In genomic region chr14:22993517-22993916, GRCh38 we compare ENCODE assay signal across 23 cellular contexts. TPM values are rescaled to one million over a fixed set of nuclear protein-coding genes. Genes with fewer than 3 reads are reported as not detected.
DNase-seq lines count a peak whose midpoint lies in the region; ATAC-seq and TF ChIP-seq lines count a peak whose summit lies in the region.
"Had no signal": no experiment of that assay in that cellular context is flagged by ENCODE, and none has a peak within 500 bp of the region (broad histone marks: within the 10 kb centered on the region; RNA-seq: fewer than 3 reads in every experiment).

No MANE protein-coding gene starts in this region.

- H3K27me3 ChIP-seq in adipocyte (replicated peaks; ENCODE audit: control insufficient read depth, insufficient read depth, low read length): peaks cover 4% of the 10 kb centered on the region
- no peaks in the 10 kb centered on the region for H3K27me3 ChIP-seq in mesendoderm (ENCODE audit: insufficient read depth, low read length, poor library complexity)
- H3K27me3 ChIP-seq: BLaER1, MG63, Peyer's patch, SJCRH30 had no signal

- H3K4me2 ChIP-seq in mesendoderm (ENCODE audit: low read length): no peak overlapping the region

- H3K4ac ChIP-seq in mesendoderm (ENCODE audit: low read depth, low read length): no peak overlapping the region

- no peaks in the 10 kb centered on the region for H3K9me3 Mint-ChIP-seq in natural killer cell treated with Interleukin-12 subunit alpha and Interleukin-12 subunit beta and Interleukin-15 and Interleukin-18, amount 100 ng/mL, for 72 hours
- no peaks in the 10 kb centered on the region for H3K9me3 Mint-ChIP-seq in progenitor cell of endocrine pancreas (ENCODE audit: low read depth)
- H3K9me3 Mint-ChIP-seq: CD4-positive, alpha-beta memory T cell had no signal

- no peak overlapping the region for H3K18ac ChIP-seq in mesendoderm (ENCODE audit: low read length)

- H3K9me3 ChIP-seq in adipocyte (ENCODE audit: control insufficient read depth, low read length): no peaks in the 10 kb centered on the region
- H3K9me3 ChIP-seq: BLaER1, MG63, Peyer's patch, SJCRH30 had no signal

- H3K4me3 ChIP-seq in adipocyte (ENCODE audit: low read length): no peak overlapping the region
- no peak overlapping the region for H3K4me3 ChIP-seq in mesendoderm (ENCODE audit: low read length)
- no peak overlapping the region for H3K4me3 ChIP-seq in retinal pigment epithelial cell (ENCODE audit: low read length)
- H3K4me3 ChIP-seq: BLaER1, GM12878, K562, MG63, Peyer's patch, SJCRH30 had no signal

- H3K4me3 Mint-ChIP-seq in natural killer cell treated with Interleukin-12 subunit alpha and Interleukin-12 subunit beta and Interleukin-15 and Interleukin-18, amount 100 ng/mL, for 72 hours: no peak overlapping the region
- H3K4me3 Mint-ChIP-seq in progenitor cell of endocrine pancreas (ENCODE audit: low read depth): no peak overlapping the region
- H3K4me3 Mint-ChIP-seq: CD4-positive, alpha-beta memory T cell had no signal

- H3K23ac ChIP-seq in mesendoderm (ENCODE audit: low read length): no peak overlapping the region

- H3K9ac ChIP-seq in adipocyte (ENCODE audit: low read length) (peak overlapping the region; percentile 18), mesendoderm (ENCODE audit: low read length) (no peak overlapping the region)
- H3K9ac ChIP-seq: BLaER1 had no signal

- peak overlapping the region; percentile 92 for H2AK5ac ChIP-seq in mesendoderm (ENCODE audit: low read length)

- H2BK5ac ChIP-seq in mesendoderm (ENCODE audit: low read length): no peak overlapping the region

- peak overlapping the region; percentile 4 for H3K27ac ChIP-seq in mesendoderm (ENCODE audit: low read depth, low read length)
- H3K27ac ChIP-seq: BLaER1, Peyer's patch, SJCRH30 had no signal

- no peak for ATAC-seq in natural killer cell treated with Interleukin-12 subunit alpha and Interleukin-12 subunit beta and Interleukin-15 and Interleukin-18, amount 100 ng/mL, for 72 hours
- ATAC-seq: GM12878, K562 had no signal

- peak overlapping the region; percentile 74 for H3K56ac ChIP-seq in mesendoderm (ENCODE audit: low read length)

- no peak overlapping the region for H4K8ac ChIP-seq in mesendoderm (ENCODE audit: low read depth, low read length)

- H3K79me2 ChIP-seq in mesendoderm (ENCODE audit: control insufficient read depth, insufficient read depth, low read length): no peaks in the 10 kb centered on the region

- peaks cover 10% of the 10 kb centered on the region for H3K4me1 ChIP-seq in adipocyte (ENCODE audit: control insufficient read depth, insufficient read depth, low read length)
- peaks cover 9% of the 10 kb centered on the region for H3K4me1 ChIP-seq in mesendoderm (ENCODE audit: control insufficient read depth, low read depth, low read length)
- H3K4me1 ChIP-seq: Peyer's patch had no signal

- no peak overlapping the region for H3K27ac Mint-ChIP-seq in natural killer cell treated with Interleukin-12 subunit alpha and Interleukin-12 subunit beta and Interleukin-15 and Interleukin-18, amount 100 ng/mL, for 72 hours
- H3K27ac Mint-ChIP-seq in progenitor cell of endocrine pancreas: no peak overlapping the region

- no peaks in the 10 kb centered on the region for H3K36me3 Mint-ChIP-seq in natural killer cell treated with Interleukin-12 subunit alpha and Interleukin-12 subunit beta and Interleukin-15 and Interleukin-18, amount 100 ng/mL, for 72 hours
- no peaks in the 10 kb centered on the region for H3K36me3 Mint-ChIP-seq in progenitor cell of endocrine pancreas (ENCODE audit: insufficient read depth)

- no peak overlapping the region for H2BK15ac ChIP-seq in mesendoderm (replicated peaks; ENCODE audit: low read depth)

- no peaks in the 10 kb centered on the region for H3K4me1 Mint-ChIP-seq in natural killer cell treated with Interleukin-12 subunit alpha and Interleukin-12 subunit beta and Interleukin-15 and Interleukin-18, amount 100 ng/mL, for 72 hours (ENCODE audit: low read depth in 2 of 2)
- H3K4me1 Mint-ChIP-seq in progenitor cell of endocrine pancreas (ENCODE audit: low read depth): peaks cover 3% of the 10 kb centered on the region
- H3K4me1 Mint-ChIP-seq: CD4-positive, alpha-beta memory T cell had no signal

- TF ChIP-seq CTCF in retinal pigment epithelial cell (conservative IDR thresholded peaks at IDR 0.05; ENCODE audit: low read depth, low read length) (no peak), progenitor cell of endocrine pancreas (IDR thresholded peaks at IDR 0.05; ENCODE audit: unreplicated experiment) (no peak)

- H3K79me1 ChIP-seq in mesendoderm (ENCODE audit: low read length): no peaks in the 10 kb centered on the region

- no peak overlapping the region for H4K5ac ChIP-seq in mesendoderm (ENCODE audit: low read length)

- no peaks in the 10 kb centered on the region for H3K27me3 Mint-ChIP-seq in natural killer cell treated with Interleukin-12 subunit alpha and Interleukin-12 subunit beta and Interleukin-15 and Interleukin-18, amount 100 ng/mL, for 72 hours
- no peaks in the 10 kb centered on the region for H3K27me3 Mint-ChIP-seq in progenitor cell of endocrine pancreas
- H3K27me3 Mint-ChIP-seq: CD4-positive, alpha-beta memory T cell had no signal

- no peaks in the 10 kb centered on the region for H3K36me3 ChIP-seq in adipocyte (ENCODE audit: control insufficient read depth, insufficient read depth, low read length, severe bottlenecking)
- no peaks in the 10 kb centered on the region for H3K36me3 ChIP-seq in mesendoderm (ENCODE audit: control insufficient read depth, insufficient read depth, low read length)
- H3K36me3 ChIP-seq: MG63, Peyer's patch, SJCRH30 had no signal

- H2BK120ac ChIP-seq in mesendoderm (ENCODE audit: low read depth, low read length): no peak overlapping the region

- DNase-seq in adipocyte (ENCODE audit: low read depth) (peak; percentile 4), mesendoderm (peak; percentile 68), retinal pigment epithelial cell (ENCODE audit: low read depth) (peak; percentile 62), SHP77 treated with DMSO at 0.1 percent for 48 hours (lab: John Stamatoyannopoulos, UW) (no peak), progenitor cell of endocrine pancreas (ENCODE audit: low spot score, unreplicated experiment) (no peak)
- no peak for DNase-seq in natural killer cell treated with Interleukin-12 subunit alpha and Interleukin-12 subunit beta and Interleukin-15 and Interleukin-18, amount 100 ng/mL, for 72 hours (ENCODE audit: low spot score)
- DNase-seq: CD4-positive, alpha-beta memory T cell; DND-41; MG63; NCI-H1417; NCI-H1694 treated with DMSO at 0.1 percent for 48 hours; NCI-H2081 treated with DMSO at 0.1 percent for 48 hours; NCI-H2171 treated with DMSO at 0.1 percent for 48 hours; NCI-H446; NCI-H526; Peyer's patch; SJCRH30 had no signal

RNA-seq across cellular contexts. Expression of gene AJUBA, which starts 11.2 kb away (rescaled TPM):
- polyA plus RNA-seq in mesendoderm (2013, experiment 1 of 2): 15.9 TPM
- polyA plus RNA-seq in mesendoderm (2013, experiment 2 of 2): 17.6 TPM
- total RNA-seq in natural killer cell treated with Interleukin-12 subunit alpha and Interleukin-12 subunit beta and Interleukin-15 and Interleukin-18, amount 100 ng/mL, for 72 hours: 1 to 10 TPM in 1 of 2 donors, under 1 TPM in 1; 0.17 to 2.1 TPM
- 97.1 and 104 TPM in 2 replicates for total RNA-seq in progenitor cell of endocrine pancreas

RNA-seq across cellular contexts. Expression of gene C14orf93, which starts 16.4 kb away (rescaled TPM):
- polyA plus RNA-seq in mesendoderm (2013, experiment 1 of 2): 3.1 TPM
- 3.5 TPM for polyA plus RNA-seq in mesendoderm (2013, experiment 2 of 2)
- 10 to 100 TPM in 1 of 2 donors, 1 to 10 TPM in 1; 2.8 to 10.8 TPM for total RNA-seq in natural killer cell treated with Interleukin-12 subunit alpha and Interleukin-12 subunit beta and Interleukin-15 and Interleukin-18, amount 100 ng/mL, for 72 hours
- total RNA-seq in progenitor cell of endocrine pancreas: 14.4 and 15.4 TPM in 2 replicates

RNA-seq across cellular contexts. Expression of gene HAUS4, which starts 36.6 kb away (rescaled TPM):
- polyA plus RNA-seq in mesendoderm (2013, experiment 1 of 2): 36.7 TPM
- 35.9 TPM for polyA plus RNA-seq in mesendoderm (2013, experiment 2 of 2)
- total RNA-seq in natural killer cell treated with Interleukin-12 subunit alpha and Interleukin-12 subunit beta and Interleukin-15 and Interleukin-18, amount 100 ng/mL, for 72 hours: 10 to 100 TPM; 34.4 to 56.8 TPM
- 36.6 and 39.1 TPM in 2 replicates for total RNA-seq in progenitor cell of endocrine pancreas

RNA-seq across cellular contexts. Expression of gene PSMB5, which starts 41.2 kb away (rescaled TPM):
- 202 TPM for polyA plus RNA-seq in mesendoderm (2013, experiment 1 of 2)
- 203 TPM for polyA plus RNA-seq in mesendoderm (2013, experiment 2 of 2)
- total RNA-seq in natural killer cell treated with Interleukin-12 subunit alpha and Interleukin-12 subunit beta and Interleukin-15 and Interleukin-18, amount 100 ng/mL, for 72 hours: 100 to 1,000 TPM; 102 to 121 TPM
- 156 and 165 TPM in 2 replicates for total RNA-seq in progenitor cell of endocrine pancreas

RNA-seq across cellular contexts. Expression of gene PSMB11, which starts 48.5 kb away (rescaled TPM):
- polyA plus RNA-seq in mesendoderm (2013, experiment 1 of 2): not detected
- polyA plus RNA-seq in mesendoderm (2013, experiment 2 of 2): not detected
- total RNA-seq in natural killer cell treated with Interleukin-12 subunit alpha and Interleukin-12 subunit beta and Interleukin-15 and Interleukin-18, amount 100 ng/mL, for 72 hours: not detected
- total RNA-seq in progenitor cell of endocrine pancreas: not detected in 2 replicates
- total RNA-seq: CD4-positive, alpha-beta memory T cell; GM12878; H4; K562; LHCN-M2; OCI-LY7; Peyer's patch; SJCRH30 had no signal
- polyA plus RNA-seq: CD4-positive, alpha-beta memory T cell; GM12878; K562 had no signal

Comparison
In these comparisons a context has a peak if more than half of its experiments do, and no peak if none do; other contexts are left out.
1. DNase-seq: peak in adipocyte (single experiment), mesendoderm (single experiment) and retinal pigment epithelial cell (single experiment); none in natural killer cell treated with Interleukin-12 subunit alpha and Interleukin-12 subunit beta and Interleukin-15 and Interleukin-18, amount 100 ng/mL, for 72 hours (single experiment), SHP77 treated with DMSO at 0.1 percent for 48 hours (single experiment) and progenitor cell of endocrine pancreas (single experiment).
2. RNA of gene AJUBA, which starts 11.2 kb away (total RNA-seq): 97.1 to 104 TPM in progenitor cell of endocrine pancreas; 0.17 to 2.1 TPM in natural killer cell treated with Interleukin-12 subunit alpha and Interleukin-12 subunit beta and Interleukin-15 and Interleukin-18, amount 100 ng/mL, for 72 hours; every median in the first group is over 10 times any median in the second.